Comparison of ENCODE assay signal across 1 cellular context in genomic region chr11:112612283-112612849, GRCh38.
TF ChIP-seq lines count a peak whose summit lies in the region.

No MANE protein-coding gene starts in this region.

TF ChIP-seq in GM23338, 12 proteins besides CTCF, POLR2A, EP300 and RAD21 (continued from another document):
- TF ChIP-seq ZNF462 (CRISPR knock-in tag; IDR thresholded peaks at IDR 0.05) (peak; percentile 68; the same call in 1 of the 2 replicates), ZNF114 (CRISPR knock-in tag; IDR thresholded peaks at IDR 0.05) (no peak), STAT1 (IDR thresholded peaks at IDR 0.05; ENCODE audit: unreplicated experiment) (no peak), REST (IDR thresholded peaks at IDR 0.05; ENCODE audit: unreplicated experiment) (no peak), EZH2 (IDR thresholded peaks at IDR 0.05; ENCODE audit: low read depth, unreplicated experiment) (no peak), EZH2phosphoT487 (IDR thresholded peaks at IDR 0.05; ENCODE audit: unreplicated experiment) (no peak)
TF ChIP-seq in GM23338: peak in this region for 1.
